7 cellular contexts compared by ENCODE assay signal in genomic region chr15:77987765-77988136, GRCh38.
A peak's percentile ranks its signal among the peaks of the same experiment; 100 is the strongest.
DNase-seq lines count a peak whose midpoint lies in the region; ATAC-seq and TF ChIP-seq lines count a peak whose summit lies in the region.
"Not testable (repeated sequence)": the region's sequence is repeated elsewhere in the genome, so short reads cannot be mapped to it uniquely, and the experiment has no call there.

No MANE protein-coding gene starts in this region.

- intact Hi-C loops in left cardiac atrium (cut with DNase I); posterior vena cava (cut with DNase I): not testable (repeated sequence)

- not testable (repeated sequence) for H3K9me3 Mint-ChIP-seq in endodermal cell

- 89% methylated on average over 15 of the region's 15 CpGs; no CpG with 5 or more reads in 1 of the 2 experiments for WGBS in endodermal cell (ENCODE audit: insufficient coverage in 1 of 2, insufficient read length in 1 of 2), 2 experiments

- not testable (repeated sequence) for H3K4me1 ChIP-seq in endodermal cell (ENCODE audit: control insufficient read depth, insufficient read depth, low read length)

- not testable (repeated sequence) for H3K27me3 Mint-ChIP-seq in T-helper 17 cell; endodermal cell (ENCODE audit: insufficient read depth)

- H3K36me3 ChIP-seq in endodermal cell (ENCODE audit: control insufficient read depth, insufficient read depth, low read length) = not testable (repeated sequence)

- not testable (repeated sequence) for H3K27ac Mint-ChIP-seq in T-helper 17 cell, endodermal cell

- H3K36me3 Mint-ChIP-seq in T-helper 17 cell (ENCODE audit: low read depth); endodermal cell (ENCODE audit: low read depth): not testable (repeated sequence)

- H3K4me3 Mint-ChIP-seq in T-helper 17 cell = peak overlapping the region; percentile 41
- not testable (repeated sequence) for H3K4me3 Mint-ChIP-seq in endodermal cell

- peaks cover 20% of the 10 kb centered on the region for H3K4me1 Mint-ChIP-seq in T-helper 17 cell
- not testable (repeated sequence) for H3K4me1 Mint-ChIP-seq in endodermal cell

- not testable (repeated sequence) for H3K27me3 ChIP-seq in endodermal cell (ENCODE audit: control insufficient read depth, insufficient read depth, low read length, poor library complexity, severe bottlenecking)

- DNase-seq in COLO668 (lab: John Stamatoyannopoulos, UW; ENCODE audit: unreplicated experiment) = peak; percentile 84
- DNase-seq in NCI-H510A treated with DMSO at 0.1 percent for 48 hours (lab: John Stamatoyannopoulos, UW) = peak; percentile 37
- DNase-seq in T-helper 17 cell, endodermal cell: not testable (repeated sequence)
- DNase-seq in left cardiac atrium = peak; percentile 6
- DNase-seq in mesenteric fat pad (ENCODE audit: low spot score) = peak; percentile 68
- peak; percentile 54 for DNase-seq in posterior vena cava (ENCODE audit: low spot score)

- not testable (repeated sequence) for H3K9me3 ChIP-seq in T-helper 17 cell (ENCODE audit: control insufficient read depth, low read length, poor library complexity, severe bottlenecking); endodermal cell (ENCODE audit: control insufficient read depth, low read length)

- H3K4me3 ChIP-seq in endodermal cell (ENCODE audit: low read length) = not testable (repeated sequence)

- H3K27ac ChIP-seq in endodermal cell (ENCODE audit: low read depth, low read length) = peak overlapping the region; percentile 38

- TF ChIP-seq CTCF in endodermal cell (conservative IDR thresholded peaks at IDR 0.05) = not testable (repeated sequence)

- H3K9ac ChIP-seq in endodermal cell (ENCODE audit: extremely low read depth, low read length, poor library complexity, severe bottlenecking) = not testable (repeated sequence)

- ATAC-seq in T-helper 17 cell, left cardiac atrium: not testable (repeated sequence)
